In the genomic region with DNA sequence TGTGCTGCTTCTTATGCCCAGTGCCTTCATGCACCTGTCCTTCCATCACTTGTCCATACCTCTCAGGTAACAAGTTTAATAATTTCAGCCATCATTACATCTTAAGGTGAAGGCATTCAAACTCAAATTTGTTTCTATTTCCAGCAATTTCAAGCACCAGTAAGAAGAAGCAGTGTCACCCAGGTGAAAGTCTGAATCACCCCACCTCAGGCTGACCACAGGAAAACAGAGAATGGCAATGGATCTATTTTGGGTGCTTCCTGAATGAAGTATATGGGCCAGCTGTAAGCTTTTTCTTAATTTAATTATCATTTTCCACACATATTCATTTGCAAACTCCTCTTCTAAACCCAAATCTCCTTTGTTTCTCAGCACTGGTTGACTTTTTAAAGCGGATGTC, we compare ENCODE assay signal across 19 cellular contexts.
DNase-seq lines count a peak whose midpoint lies in the region; TF ChIP-seq lines count a peak whose summit lies in the region.
"Had no signal": no experiment of that assay in that cellular context is flagged by ENCODE, and none has a peak within 500 bp of the region (broad histone marks: within the 10 kb centered on the region; RNA-seq: fewer than 3 reads in every experiment).

No MANE protein-coding gene starts in this region.

- H4K20me1 ChIP-seq in MM.1S (ENCODE audit: insufficient read depth, low read length), result no peaks in the 10 kb centered on the region
- H4K20me1 ChIP-seq: BLaER1 had no signal

- H3K4me3 ChIP-seq in MM.1S (ENCODE audit: low read length), result no peak overlapping the region
- H3K4me3 ChIP-seq: BLaER1, GM12878, HAP-1 had no signal

- no peaks in the 10 kb centered on the region for H3K27me3 ChIP-seq in MM.1S (replicated peaks; ENCODE audit: insufficient read depth, low read length)
- H3K27me3 ChIP-seq: BLaER1 had no signal

- H3K9ac ChIP-seq in MM.1S (ENCODE audit: low read length), result no peak overlapping the region
- H3K9ac ChIP-seq: BLaER1 had no signal

- no peak overlapping the region for H3K4me2 ChIP-seq in MM.1S (ENCODE audit: low read depth, low read length)
- H3K4me2 ChIP-seq: BLaER1 had no signal

- no peaks in the 10 kb centered on the region for H3K36me3 ChIP-seq in MM.1S (replicated peaks; ENCODE audit: insufficient read depth, low read length)
- H3K36me3 ChIP-seq: BLaER1, HAP-1 had no signal

- H3K79me2 ChIP-seq in MM.1S (ENCODE audit: low read length), result no peaks in the 10 kb centered on the region

- no peaks in the 10 kb centered on the region for H3K9me2 ChIP-seq in MM.1S (replicated peaks; ENCODE audit: insufficient read depth, low read length)

- TF ChIP-seq CTCF in MM.1S (IDR thresholded peaks at IDR 0.05; ENCODE audit: low read length), result no peak

- peak; percentile 24 for DNase-seq in DMS53 (lab: John Stamatoyannopoulos, UW)
- DNase-seq in DMS53 treated with DMSO at 0.1 percent for 48 hours (lab: John Stamatoyannopoulos, UW; ENCODE audit: unreplicated experiment), result no peak
- DNase-seq in NCI-H1417 (lab: John Stamatoyannopoulos, UW), result peak in 2 of 3 experiments; percentile 11 to 79
- DNase-seq in NCI-H1417 treated with DMSO at 0.1 percent for 48 hours (lab: John Stamatoyannopoulos, UW), result no peak
- DNase-seq in MM.1S, result peak; percentile 7
- peak; percentile 33 for DNase-seq in kidney tubule cell (ENCODE audit: low spot score)
- no peak for DNase-seq in SIG-M5 (lab: John Stamatoyannopoulos, UW)
- DNase-seq: Caco-2; CD4-positive, CD25-positive, alpha-beta regulatory T cell; CD8-positive, alpha-beta T cell; EL; GDM1; GOT3; HFFc6 had no signal

- no peaks in the 10 kb centered on the region for H3K4me1 ChIP-seq in MM.1S (ENCODE audit: low read length)
- H3K4me1 ChIP-seq: BLaER1, Caco-2, HAP-1 had no signal

- no peaks in the 10 kb centered on the region for H3K9me3 ChIP-seq in MM.1S (replicated peaks; ENCODE audit: insufficient read depth, low read length)
- H3K9me3 ChIP-seq: BLaER1, Caco-2, HAP-1 had no signal

- H3K27ac ChIP-seq in MM.1S (ENCODE audit: low read length), result no peak overlapping the region
- H3K27ac ChIP-seq: 22Rv1, BLaER1, C4-2B had no signal

- no peaks in the 10 kb centered on the region for H3F3A ChIP-seq in MM.1S (ENCODE audit: insufficient read depth, low read length)

- H2AFZ ChIP-seq in MM.1S (ENCODE audit: low read length), result no peak overlapping the region

Comparison
In these comparisons a context has a peak if more than half of its experiments do, and no peak if none do; other contexts are left out.
1. DNase-seq: peak in DMS53 (single experiment), NCI-H1417 (2 of 3), MM.1S (single experiment) and kidney tubule cell (single experiment); none in DMS53 treated with DMSO at 0.1 percent for 48 hours (single experiment), NCI-H1417 treated with DMSO at 0.1 percent for 48 hours (single experiment) and SIG-M5 (single experiment).